ENCODE assay signal across 33 cellular contexts in the genomic region with DNA sequence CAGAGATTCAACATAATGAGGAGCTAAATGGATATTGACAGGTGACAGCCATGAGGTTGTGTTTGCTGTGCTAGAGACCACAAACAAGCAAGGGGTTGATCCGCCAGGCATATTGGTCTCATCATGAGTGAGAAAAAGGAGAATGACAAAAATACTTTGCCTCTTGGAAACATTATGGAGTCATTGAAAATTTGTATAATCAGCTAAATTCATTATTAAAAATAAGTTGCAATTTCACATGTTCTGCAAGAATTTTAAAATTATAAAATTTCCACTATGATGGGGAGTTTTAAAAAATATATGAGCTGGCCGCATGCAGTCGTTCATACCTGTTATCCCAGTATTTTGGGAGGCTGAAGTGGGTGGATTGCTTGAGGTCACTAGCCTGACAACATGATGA.
"Had no signal": no experiment of that assay in that cellular context is flagged by ENCODE, and none has a peak within 500 bp of the region (broad histone marks: within the 10 kb centered on the region; RNA-seq: fewer than 3 reads in every experiment).

No MANE protein-coding gene starts in this region.

- H3K4me1 ChIP-seq: adrenal gland, ascending aorta, body of pancreas, breast epithelium had no signal

- ATAC-seq: activated naive CD4-positive, alpha-beta T cell treated with anti-CD3 and anti-CD28 coated beads, Interleukin-2, amount 50 U/mL, for 72 hours; activated naive CD8-positive, alpha-beta T cell treated with anti-CD3 and anti-CD28 coated beads, Interleukin-2, amount 50 U/mL, for 24 hours; activated T-cell treated with anti-CD3 and anti-CD28 coated beads, Interleukin-2, amount 50 U/mL, for 4 hours; activated T-cell treated with anti-CD3 and anti-CD28 coated beads, Interleukin-2, amount 50 U/mL, for 72 hours; activated T-helper 17 cell treated with anti-CD3 and anti-CD28 coated beads, Interleukin-2, amount 50 U/mL, for 72 hours; body of pancreas had no signal

- FAIRE-seq: astrocyte, bronchial epithelial cell had no signal

- DNase-seq: activated effector memory CD4-positive, alpha-beta T cell treated with anti-CD3 and anti-CD28 coated beads, Interleukin-2, amount 50 U/mL, for 16 hours; activated effector memory CD4-positive, alpha-beta T cell treated with Interleukin-2 at 50 U/mL for 16 hours; activated gamma-delta T cell; activated gamma-delta T cell treated with Interleukin-2 at 50 U/mL for 16 hours; activated naive CD4-positive, alpha-beta T cell; activated naive CD4-positive, alpha-beta T cell treated with anti-CD3 and anti-CD28 coated beads for 36 hours; activated naive CD4-positive, alpha-beta T cell treated with anti-CD3 and anti-CD28 coated beads, Interleukin-2, amount 10 ng/mL, durations not matched to agents 7 days and 5 days; activated naive CD4-positive, alpha-beta T cell treated with Interleukin-2 at 50 U/mL for 16 hours; activated naive CD8-positive, alpha-beta T cell treated with anti-CD3 and anti-CD28 coated beads for 36 hours; activated naive CD8-positive, alpha-beta T cell treated with anti-CD3 and anti-CD28 coated beads, Interleukin-2, amount 10 ng/mL, durations not matched to agents 7 days and 5 days; activated naive CD8-positive, alpha-beta T cell treated with anti-CD3 and anti-CD28 coated beads, Interleukin-2, amount 50 U/mL, for 24 hours; activated T-cell treated with anti-CD3 and anti-CD28 coated beads, Interleukin-2, amount 50 U/mL, for 1 hour; activated T-cell treated with anti-CD3 and anti-CD28 coated beads, Interleukin-2, amount 50 U/mL, for 24 hours; activated T-cell treated with anti-CD3 and anti-CD28 coated beads, Interleukin-2, amount 50 U/mL, for 4 hours; activated T-cell treated with anti-CD3 and anti-CD28 coated beads, Interleukin-2, amount 50 U/mL, for 48 hours; activated T-cell treated with anti-CD3 and anti-CD28 coated beads, Interleukin-2, amount 50 U/mL, for 72 hours; adrenal gland; amniotic stem cell; amygdala; anterior cingulate cortex; aorta; body of pancreas; brain microvascular endothelial cell; caudate nucleus; central memory CD4-positive, alpha-beta T cell; cerebellar nuclear complex had no signal

- H3K27ac ChIP-seq: adrenal gland, ascending aorta, body of pancreas, brain microvascular endothelial cell, breast epithelium, cardiac muscle cell had no signal

- H3K4me3 ChIP-seq: adrenal gland, ascending aorta, body of pancreas, breast epithelium, cardiac muscle cell had no signal

- H3K36me3 ChIP-seq: adrenal gland, ascending aorta, brain microvascular endothelial cell, breast epithelium, cardiac muscle cell had no signal

- H3K9me3 ChIP-seq: adrenal gland, ascending aorta, body of pancreas, breast epithelium had no signal

- H3K27me3 ChIP-seq: adrenal gland, ascending aorta, body of pancreas, brain microvascular endothelial cell, breast epithelium, cardiac muscle cell had no signal
